In genomic region chr18:9666548-9666947, GRCh38 we compare ENCODE assay signal across 6 cellular contexts.
"Had no signal": no experiment of that assay in that cellular context is flagged by ENCODE, and none has a peak within 500 bp of the region (broad histone marks: within the 10 kb centered on the region; RNA-seq: fewer than 3 reads in every experiment).

No MANE protein-coding gene starts in this region.

- H2AFZ ChIP-seq: GM23338 had no signal

- H3K4me2 ChIP-seq: GM23338 had no signal

- H3K4me3 ChIP-seq: GM23338 had no signal

- H3K27ac ChIP-seq: HL-60 had no signal

- DNase-seq: H9, HCEC 1CT, IMR-90, KBM-7 had no signal
